In genomic region chr21:22961248-22961647, GRCh38 we compare ENCODE assay signal across 32 cellular contexts.
DNase-seq lines count a peak whose midpoint lies in the region; ATAC-seq and TF ChIP-seq lines count a peak whose summit lies in the region.
"Had no signal": no experiment of that assay in that cellular context is flagged by ENCODE, and none has a peak within 500 bp of the region (broad histone marks: within the 10 kb centered on the region; RNA-seq: fewer than 3 reads in every experiment).

No MANE protein-coding gene starts in this region.

- no peaks in the 10 kb centered on the region for H3K36me3 Mint-ChIP-seq in stimulated activated naive B cell treated with anti-CD40 and anti-IgM and Interleukin-4, amounts not matched to agents 10 μg/mL and 1 μg/mL and 100 μg/mL, for 72 hours
- H3K36me3 Mint-ChIP-seq: CD4-positive, CD25-positive, alpha-beta regulatory T cell had no signal

- peak overlapping the region; percentile 24; the same call in 1 of the 2 replicates for H3K27ac ChIP-seq in SJCRH30
- H3K27ac ChIP-seq: 22Rv1, ascending aorta, coronary artery, gastroesophageal sphincter, KMS-11, RWPE1, SK-N-MC, suprapubic skin had no signal

- DNase-seq in NCI-H1092 treated with DMSO at 0.1 percent for 48 hours (lab: John Stamatoyannopoulos, UW) = peak; percentile 39
- DNase-seq in NCI-H1092 (lab: John Stamatoyannopoulos, UW) = no peak
- DNase-seq in NCI-H2171 (lab: John Stamatoyannopoulos, UW) = peak; percentile 91
- DNase-seq in SJCRH30 = peak; percentile 18 to 58
- DNase-seq in stimulated activated naive B cell treated with anti-CD40 and anti-IgM and Interleukin-4, amounts not matched to agents 10 μg/mL and 1 μg/mL and 100 μg/mL, for 72 hours = no peak
- DNase-seq in KG1 (lab: John Stamatoyannopoulos, UW) = no peak
- no peak for DNase-seq in head of caudate nucleus
- DNase-seq: activated CD4-positive, alpha-beta T cell treated with anti-CD3 and anti-CD28 coated beads, Interleukin-2, amount 50 U/mL, for 1 hour; activated CD4-positive, CD25-positive, alpha-beta regulatory T cell; activated effector memory CD4-positive, alpha-beta T cell treated with anti-CD3 and anti-CD28 coated beads, Interleukin-2, amount 50 U/mL, for 16 hours; activated T-cell treated with anti-CD3 and anti-CD28 coated beads, Interleukin-2, amount 50 U/mL, for 24 hours; CD4-positive, CD25-positive, alpha-beta regulatory T cell; effector CD8-positive, alpha-beta T cell; hypothalamus; left cardiac atrium; MG63; NCI-H1436 treated with DMSO at 0.1 percent for 48 hours; NCI-H748 treated with DMSO at 0.1 percent for 48 hours; occipital lobe; stimulated activated naive CD4-positive, alpha-beta T cell had no signal

- no peaks in the 10 kb centered on the region; the same call in 1 of the 2 replicates for H3K9me3 ChIP-seq in SJCRH30 (replicated peaks)
- H3K9me3 ChIP-seq: ascending aorta, gastroesophageal sphincter, MG63 had no signal

- H3K4me3 Mint-ChIP-seq in stimulated activated naive B cell treated with anti-CD40 and anti-IgM and Interleukin-4, amounts not matched to agents 10 μg/mL and 1 μg/mL and 100 μg/mL, for 72 hours = no peak overlapping the region
- H3K4me3 Mint-ChIP-seq: activated T-cell treated with anti-CD3 and anti-CD28 coated beads, Interleukin-2, amount 50 U/mL, for 24 hours; CD4-positive, CD25-positive, alpha-beta regulatory T cell; natural killer cell treated with Interleukin-12 subunit alpha and Interleukin-12 subunit beta and Interleukin-15 and Interleukin-18, amount 100 ng/mL, for 72 hours; T-helper 1 cell treated with Interleukin-12 subunit alpha and Interleukin-12 subunit beta and Interleukin-4 antibody, amounts not matched to agents 30 μg/mL and 1 μg/mL, for 36 hours had no signal

- peaks cover 5 to 18% of the 10 kb centered on the region in 2 donors for H3K4me1 Mint-ChIP-seq in stimulated activated naive B cell treated with anti-CD40 and anti-IgM and Interleukin-4, amounts not matched to agents 10 μg/mL and 1 μg/mL and 100 μg/mL, for 72 hours
- H3K4me1 Mint-ChIP-seq: CD4-positive, CD25-positive, alpha-beta regulatory T cell had no signal

- peaks cover 43% of the 10 kb centered on the region for H3K4me1 ChIP-seq in SJCRH30
- H3K4me1 ChIP-seq: ascending aorta, gastroesophageal sphincter, suprapubic skin had no signal

- intact Hi-C loops in head of caudate nucleus (cut with DNase I) = no loop called here

- H3K27me3 Mint-ChIP-seq in stimulated activated naive B cell treated with anti-CD40 and anti-IgM and Interleukin-4, amounts not matched to agents 10 μg/mL and 1 μg/mL and 100 μg/mL, for 72 hours = no peaks in the 10 kb centered on the region
- H3K27me3 Mint-ChIP-seq: activated T-cell treated with anti-CD3 and anti-CD28 coated beads, Interleukin-2, amount 50 U/mL, for 24 hours; CD4-positive, CD25-positive, alpha-beta regulatory T cell; natural killer cell treated with Interleukin-12 subunit alpha and Interleukin-12 subunit beta and Interleukin-15 and Interleukin-18, amount 100 ng/mL, for 72 hours had no signal

- no peaks in the 10 kb centered on the region for H3K27me3 ChIP-seq in SJCRH30
- H3K27me3 ChIP-seq: ascending aorta, gastroesophageal sphincter, MG63, suprapubic skin had no signal

- no peaks in the 10 kb centered on the region for H3K36me3 ChIP-seq in SJCRH30
- H3K36me3 ChIP-seq: ascending aorta, gastroesophageal sphincter, MG63, suprapubic skin had no signal

- peak; percentile 59 to 73 for ATAC-seq in stimulated activated naive B cell treated with anti-CD40 and anti-IgM and Interleukin-4, amounts not matched to agents 10 μg/mL and 1 μg/mL and 100 μg/mL, for 72 hours (replicated peaks)
- no peak for ATAC-seq in SK-N-SH treated with all-trans-retinoic acid at 6 μM for 48 hours
- ATAC-seq: gastroesophageal sphincter; left cardiac atrium; natural killer cell treated with Interleukin-12 subunit alpha and Interleukin-12 subunit beta and Interleukin-15 and Interleukin-18, amount 100 ng/mL, for 72 hours had no signal

- H3K27ac Mint-ChIP-seq in stimulated activated naive B cell treated with anti-CD40 and anti-IgM and Interleukin-4, amounts not matched to agents 10 μg/mL and 1 μg/mL and 100 μg/mL, for 72 hours = no peak overlapping the region
- H3K27ac Mint-ChIP-seq: activated T-cell treated with anti-CD3 and anti-CD28 coated beads, Interleukin-2, amount 50 U/mL, for 24 hours; CD4-positive, CD25-positive, alpha-beta regulatory T cell; natural killer cell treated with Interleukin-12 subunit alpha and Interleukin-12 subunit beta and Interleukin-15 and Interleukin-18, amount 100 ng/mL, for 72 hours; T-helper 1 cell treated with Interleukin-12 subunit alpha and Interleukin-12 subunit beta and Interleukin-4 antibody, amounts not matched to agents 30 μg/mL and 1 μg/mL, for 36 hours had no signal

- no peak overlapping the region for H3K4me3 ChIP-seq in SJCRH30
- H3K4me3 ChIP-seq: ascending aorta, coronary artery, gastroesophageal sphincter, lung, MG63, SK-N-MC, suprapubic skin had no signal

- no peaks in the 10 kb centered on the region for H3K9me3 Mint-ChIP-seq in stimulated activated naive B cell treated with anti-CD40 and anti-IgM and Interleukin-4, amounts not matched to agents 10 μg/mL and 1 μg/mL and 100 μg/mL, for 72 hours

TF ChIP-seq in SK-N-SH treated with all-trans-retinoic acid at 6 μM for 48 hours, 23 proteins besides CTCF, POLR2A, EP300 and RAD21:
- TF ChIP-seq, protein P1, sequence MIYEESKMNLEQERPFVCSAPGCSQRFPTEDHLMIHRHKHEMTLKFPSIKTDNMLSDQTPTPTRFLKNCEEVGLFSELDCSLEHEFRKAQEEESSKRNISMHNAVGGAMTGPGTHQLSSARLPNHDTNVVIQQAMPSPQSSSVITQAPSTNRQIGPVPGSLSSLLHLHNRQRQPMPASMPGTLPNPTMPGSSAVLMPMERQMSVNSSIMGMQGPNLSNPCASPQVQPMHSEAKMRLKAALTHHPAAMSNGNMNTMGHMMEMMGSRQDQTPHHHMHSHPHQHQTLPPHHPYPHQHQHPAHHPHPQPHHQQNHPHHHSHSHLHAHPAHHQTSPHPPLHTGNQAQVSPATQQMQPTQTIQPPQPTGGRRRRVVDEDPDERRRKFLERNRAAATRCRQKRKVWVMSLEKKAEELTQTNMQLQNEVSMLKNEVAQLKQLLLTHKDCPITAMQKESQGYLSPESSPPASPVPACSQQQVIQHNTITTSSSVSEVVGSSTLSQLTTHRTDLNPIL (CRISPR knock-in tag; IDR thresholded peaks at IDR 0.05; ENCODE audit: low read depth) = no peak
- TF ChIP-seq ZNF70 (CRISPR knock-in tag; IDR thresholded peaks at IDR 0.05) (no peak), BACH2 (CRISPR knock-in tag; IDR thresholded peaks at IDR 0.05; ENCODE audit: borderline replicate concordance) (no peak)

Comparison
In these comparisons a context has a peak if more than half of its experiments do, and no peak if none do; other contexts are left out.
1. DNase-seq: peak in NCI-H1092 treated with DMSO at 0.1 percent for 48 hours (single experiment), NCI-H2171 (single experiment) and SJCRH30 (2 of 2); none in NCI-H1092 (single experiment), stimulated activated naive B cell treated with anti-CD40 and anti-IgM and Interleukin-4, amounts not matched to agents 10 μg/mL and 1 μg/mL and 100 μg/mL, for 72 hours (single experiment), KG1 (single experiment) and head of caudate nucleus (0 of 42).